In genomic region chr1:119871881-119872280, GRCh38 we compare ENCODE assay signal across 1 cellular context.
TF ChIP-seq lines count a peak whose summit lies in the region.

No MANE protein-coding gene starts in this region.

TF ChIP-seq in GM23338, 12 proteins besides CTCF, POLR2A, EP300 and RAD21 (continued from another document):
- TF ChIP-seq ZNF462 (CRISPR knock-in tag; IDR thresholded peaks at IDR 0.05) (no peak), CREB1 (CRISPR knock-in tag; IDR thresholded peaks at IDR 0.05; ENCODE audit: low read depth) (no peak)
